In genomic region chr6:136790411-136791295, GRCh38 we compare ENCODE assay signal across 8 cellular contexts. TPM values are rescaled to one million over a fixed set of nuclear protein-coding genes. Genes with fewer than 3 reads are reported as not detected.
DNase-seq lines count a peak whose midpoint lies in the region; ATAC-seq and TF ChIP-seq lines count a peak whose summit lies in the region.

No MANE protein-coding gene starts in this region.

- H3K27ac Mint-ChIP-seq in stimulated activated effector memory CD8-positive, alpha-beta T cell treated with anti-CD3 and anti-CD28 coated beads, Interleukin-12 subunit alpha, Interleukin-12 subunit beta, amount 100 ng/mL, for 72 hours = peak overlapping the region; percentile 87

- no peaks in the 10 kb centered on the region for H3K36me3 ChIP-seq in WERI-Rb-1

- H3K36me3 Mint-ChIP-seq in stimulated activated effector memory CD8-positive, alpha-beta T cell treated with anti-CD3 and anti-CD28 coated beads, Interleukin-12 subunit alpha, Interleukin-12 subunit beta, amount 100 ng/mL, for 72 hours = peaks cover 30% of the 10 kb centered on the region

- no peak overlapping the region for H3K27ac ChIP-seq in WERI-Rb-1
- H3K27ac ChIP-seq in right cardiac atrium (ENCODE audit: low read length) = no peak overlapping the region

- H3K9me3 Mint-ChIP-seq in stimulated activated effector memory CD8-positive, alpha-beta T cell treated with anti-CD3 and anti-CD28 coated beads, Interleukin-12 subunit alpha, Interleukin-12 subunit beta, amount 100 ng/mL, for 72 hours = no peaks in the 10 kb centered on the region

- H3K4me1 Mint-ChIP-seq in stimulated activated effector memory CD8-positive, alpha-beta T cell treated with anti-CD3 and anti-CD28 coated beads, Interleukin-12 subunit alpha, Interleukin-12 subunit beta, amount 100 ng/mL, for 72 hours = peaks cover 40% of the 10 kb centered on the region

- ATAC-seq in right cardiac atrium (no peak), GM21526 (IDR thresholded peaks at IDR 0.05; ENCODE audit: low FRiP score, unreplicated experiment) (no peak)
- no peak for ATAC-seq in stimulated activated effector memory CD8-positive, alpha-beta T cell treated with anti-CD3 and anti-CD28 coated beads, Interleukin-12 subunit alpha, Interleukin-12 subunit beta, amount 100 ng/mL, for 72 hours

- peak overlapping the region; percentile 97 for H3K4me3 Mint-ChIP-seq in stimulated activated effector memory CD8-positive, alpha-beta T cell treated with anti-CD3 and anti-CD28 coated beads, Interleukin-12 subunit alpha, Interleukin-12 subunit beta, amount 100 ng/mL, for 72 hours

- TF ChIP-seq CTCF in WERI-Rb-1 (IDR thresholded peaks at IDR 0.05; ENCODE audit: low read depth, low read length) = no peak

- intact Hi-C loops in right cardiac atrium (cut with DNase I) = loop anchor here in 2 of 4 donors (5.0 to 10.0 kb wide), 2 partner anchors 143 to 206 kb away; no protein-coding TSS in a partner anchor

- H3K4me3 ChIP-seq in WERI-Rb-1 (ENCODE audit: low read depth, low read length) (peak overlapping the region; percentile 82), right cardiac atrium (ENCODE audit: low read length) (peak overlapping the region; percentile 66)

- no peaks in the 10 kb centered on the region for H3K9me3 ChIP-seq in WERI-Rb-1 (ENCODE audit: severe bottlenecking)
- H3K9me3 ChIP-seq in right cardiac atrium (ENCODE audit: control insufficient read depth, low read length) = no peaks in the 10 kb centered on the region

- no peaks in the 10 kb centered on the region for H3K4me1 ChIP-seq in right cardiac atrium (ENCODE audit: control insufficient read depth, insufficient read depth, low read length)

- 36% methylated on average over 7 of the region's 7 CpGs for WGBS in right cardiac atrium

- H3K27me3 ChIP-seq in WERI-Rb-1 (ENCODE audit: insufficient read depth, low read depth, severe bottlenecking) = no peaks in the 10 kb centered on the region
- H3K27me3 ChIP-seq in right cardiac atrium (ENCODE audit: control insufficient read depth, insufficient read depth) = no peaks in the 10 kb centered on the region

- DNase-seq in DMS 273 (lab: John Stamatoyannopoulos, UW; ENCODE audit: unreplicated experiment) (peak; percentile 42), DMS 273 treated with DMSO at 0.1 percent for 48 hours (lab: John Stamatoyannopoulos, UW) (no peak), WERI-Rb-1 (no peak), right cardiac atrium (no peak), EL (no peak), NCI-H1694 treated with DMSO at 0.1 percent for 48 hours (lab: John Stamatoyannopoulos, UW) (no peak)
- DNase-seq in stimulated activated effector memory CD8-positive, alpha-beta T cell treated with anti-CD3 and anti-CD28 coated beads, Interleukin-12 subunit alpha, Interleukin-12 subunit beta, amount 100 ng/mL, for 72 hours (ENCODE audit: low spot score in 2 of 2) = no peak

RNA-seq across cellular contexts. Expression of gene MAP3K5, which starts 1.6 kb away (rescaled TPM):
- total RNA-seq in right cardiac atrium = 1 to 10 TPM; 3.9 to 7.3 (median 5.5) TPM
- 2.8 TPM for polyA plus RNA-seq in right cardiac atrium

RNA-seq across cellular contexts. Expression of gene PEX7, which starts 31.7 kb away (rescaled TPM):
- total RNA-seq in right cardiac atrium = 10 to 100 TPM in 1 of 4 donors, 1 to 10 TPM in 3; 6.1 to 10.8 (median 6.6) TPM
- 7.7 TPM for polyA plus RNA-seq in right cardiac atrium
